ENCODE assay signal across 7 cellular contexts in genomic region chr16:10366619-10367018, GRCh38. TPM values are rescaled to one million over a fixed set of nuclear protein-coding genes. Genes with fewer than 3 reads are reported as not detected.
DNase-seq lines count a peak whose midpoint lies in the region; ATAC-seq, FAIRE-seq and TF ChIP-seq lines count a peak whose summit lies in the region.
"Not testable (repeated sequence)": the region's sequence is repeated elsewhere in the genome, so short reads cannot be mapped to it uniquely, and the experiment has no call there.
"Had no signal": no experiment of that assay in that cellular context is flagged by ENCODE, and none has a peak within 500 bp of the region (broad histone marks: within the 10 kb centered on the region; RNA-seq: fewer than 3 reads in every experiment).

No MANE protein-coding gene starts in this region.

- not testable (repeated sequence) for H3F3A ChIP-seq in GM23338 (replicated peaks; ENCODE audit: low read depth)

- not testable (repeated sequence) for H3K4me3 ChIP-seq in GM23338; HEK293 (ENCODE audit: low read depth, low read length); K562; HepG2 (replicated peaks in 1 of 3; ENCODE audit: insufficient read depth in 1 of 3, low read depth in 2 of 3, low read length in 3 of 3); right lobe of liver

- not testable (repeated sequence) for TF ChIP-seq CTCF in GM23338 (conservative IDR thresholded peaks at IDR 0.05; ENCODE audit: low read depth in 2 of 2); HEK293 (tag by site-specific recombination; IDR thresholded peaks at IDR 0.05); K562 (IDR thresholded peaks at IDR 0.05 in 2 of 3, conservative IDR thresholded peaks at IDR 0.05 in 1 of 3; ENCODE audit: insufficient read depth in 2 of 3, low read depth in 1 of 3, low read length in 3 of 3); HepG2 (CRISPR knock-in tag; IDR thresholded peaks at IDR 0.05); right lobe of liver (IDR thresholded peaks at IDR 0.05); osteocyte (IDR thresholded peaks at IDR 0.05)

- not testable (repeated sequence) for H3K4me3 Mint-ChIP-seq in GM23338; osteocyte (ENCODE audit: unreplicated experiment)

- not testable (repeated sequence) for DNase-seq in GM23338 (ENCODE audit: low spot score); K562 (ENCODE audit: extremely low read depth in 1 of 4, low spot score in 3 of 4); HepG2 (ENCODE audit: low spot score); right lobe of liver
- DNase-seq in osteocyte (ENCODE audit: extremely low spot score, unreplicated experiment): peak; percentile 17

- CTCF ChIA-PET in HEK293 (lab: Yijun Ruan, JAX); K562 (lab: Yijun Ruan, JAX; ENCODE audit: low intra/inter-chr PET ratio); HepG2 (lab: Yijun Ruan, JAX; ENCODE audit: low intra/inter-chr PET ratio, low total read pairs): not testable (repeated sequence)

- not testable (repeated sequence) for H3K9me2 ChIP-seq in GM23338 (ENCODE audit: insufficient read depth)

- not testable (repeated sequence) for H3K27me3 Mint-ChIP-seq in GM23338 (ENCODE audit: insufficient read depth, low read depth, poor library complexity); osteocyte (ENCODE audit: unreplicated experiment)

- H3K36me3 Mint-ChIP-seq in GM23338 (ENCODE audit: low read depth); osteocyte (ENCODE audit: unreplicated experiment): not testable (repeated sequence)

- H4K20me1 ChIP-seq in GM23338 (replicated peaks; ENCODE audit: insufficient read depth); K562 (replicated peaks; ENCODE audit: control insufficient read depth, insufficient read depth, low read length); HepG2 (ENCODE audit: insufficient read depth, low read length): not testable (repeated sequence)

- H3K4me1 Mint-ChIP-seq in GM23338; osteocyte (ENCODE audit: unreplicated experiment): not testable (repeated sequence)

- not testable (repeated sequence) for H3K9ac ChIP-seq in K562 (ENCODE audit: insufficient read depth in 1 of 2, low read depth in 2 of 2, low read length in 2 of 2); HepG2 (ENCODE audit: insufficient read depth, low read depth, low read length)

- not testable (repeated sequence) for FAIRE-seq in K562 (lab: Jason Lieb, UNC); HepG2 (lab: Jason Lieb, UNC)

- not testable (repeated sequence) for BruUV-seq in K562 (replicated peaks; lab: Mats Ljungman, UMichigan); HepG2 (replicated peaks; lab: Mats Ljungman, UMichigan)

- not testable (repeated sequence) for TF ChIP-seq EP300 in K562 (IDR thresholded peaks at IDR 0.05; ENCODE audit: low read length); HepG2 (IDR thresholded peaks at IDR 0.05; ENCODE audit: low read depth in 2 of 2, low read length in 2 of 2); HepG2 (CRISPR knock-in tag; IDR thresholded peaks at IDR 0.05; ENCODE audit: borderline replicate concordance)

- not testable (repeated sequence) for H3K36me3 ChIP-seq in GM23338 (ENCODE audit: insufficient read depth); HEK293 (ENCODE audit: control insufficient read depth in 2 of 2, insufficient read depth in 1 of 2, low read length in 2 of 2); K562 (ENCODE audit: control insufficient read depth, insufficient read depth, low read length); HepG2 (replicated peaks in 1 of 2; ENCODE audit: control insufficient read depth in 1 of 2, insufficient read depth in 2 of 2, low read length in 2 of 2); right lobe of liver

- H3K27ac ChIP-seq in GM23338 (ENCODE audit: low read depth); HEK293 (ENCODE audit: extremely low read depth, low read depth, low read length); K562 (ENCODE audit: extremely low read depth, low read depth, low read length): not testable (repeated sequence)
- H3K27ac ChIP-seq in HepG2 (ENCODE audit: extremely low read length, insufficient read depth, low read length) (peak overlapping the region; percentile 64), right lobe of liver (peak overlapping the region in 2 of 3 donors; percentile 25 to 71)

- in situ Hi-C loops in K562 (cut with MboI); HepG2 (cut with HindIII; ENCODE audit: extremely low pct_ligation_motif_present, low pct_unique_long_range_greater_than_20kb): not testable (repeated sequence)

- not testable (repeated sequence) for TF ChIP-seq POLR2A in K562 (conservative IDR thresholded peaks at IDR 0.05); HepG2 (IDR thresholded peaks at IDR 0.05; ENCODE audit: insufficient read depth in 1 of 2, low read depth in 2 of 2, low read length in 2 of 2); right lobe of liver (IDR thresholded peaks at IDR 0.05)

- intact Hi-C loops in K562 (cut with micrococcal nuclease); right lobe of liver (cut with DNase I): not testable (repeated sequence)
- intact Hi-C loops in HepG2 (cut with micrococcal nuclease; ENCODE audit: unreplicated experiment): loop anchor here (5.0 kb wide), 1 partner anchor 141 kb away; no protein-coding TSS in a partner anchor

- not testable (repeated sequence) for H3K27me3 ChIP-seq in GM23338 (ENCODE audit: insufficient read depth); K562 (ENCODE audit: control insufficient read depth in 2 of 2, insufficient read depth in 2 of 2, low read length in 2 of 2); HepG2 (ENCODE audit: control insufficient read depth in 1 of 2, insufficient read depth in 2 of 2, low read length in 2 of 2); right lobe of liver

- TF ChIP-seq RAD21 in K562 (CRISPR knock-in tag; conservative IDR thresholded peaks at IDR 0.05 in 1 of 2, IDR thresholded peaks at IDR 0.05 in 1 of 2); HepG2 (CRISPR knock-in tag; IDR thresholded peaks at IDR 0.05): not testable (repeated sequence)

- 78% methylated on average over 4 of the region's 8 CpGs for WGBS in K562 (ENCODE audit: insufficient coverage, low coverage, missing lambda C conversion rate)
- WGBS in HepG2 (ENCODE audit: low lambda C conversion rate): 96% methylated on average over 8 of the region's 8 CpGs
- WGBS in right lobe of liver (ENCODE audit: insufficient coverage, low coverage, low lambda C conversion rate, missing lambda C conversion rate): 65% methylated on average over 6 of the region's 8 CpGs

- not testable (repeated sequence) for ATAC-seq in GM23338, K562, HepG2
- ATAC-seq in right lobe of liver: peak in 1 of 4 donors; percentile 1

- not testable (repeated sequence) for H3K79me2 ChIP-seq in GM23338 (replicated peaks; ENCODE audit: insufficient read depth); K562 (ENCODE audit: control insufficient read depth, insufficient read depth, low read length); HepG2 (ENCODE audit: insufficient read depth, low read length)

- H2AFZ ChIP-seq in GM23338: peak overlapping the region; percentile 59; the same call in 1 of the 2 replicates
- H2AFZ ChIP-seq in K562 (ENCODE audit: low read depth, low read length); HepG2 (ENCODE audit: low read length): not testable (repeated sequence)

- H3K4me2 ChIP-seq in GM23338; K562 (ENCODE audit: insufficient read depth, low read length); HepG2 (ENCODE audit: low read depth, low read length): not testable (repeated sequence)

- H3K9me3 ChIP-seq in HEK293 (ENCODE audit: control insufficient read depth, insufficient read depth, low read depth, low read length); K562 (replicated peaks; ENCODE audit: control insufficient read depth, insufficient read depth, low read depth, low read length); right lobe of liver: not testable (repeated sequence)
- peaks cover 17% of the 10 kb centered on the region for H3K9me3 ChIP-seq in HepG2 (ENCODE audit: low read length)

- not testable (repeated sequence) for H3K9me3 Mint-ChIP-seq in GM23338; osteocyte (ENCODE audit: unreplicated experiment)

- H3K4me1 ChIP-seq in GM23338 (ENCODE audit: insufficient read depth); HEK293 (ENCODE audit: control insufficient read depth, insufficient read depth, low read length): not testable (repeated sequence)
- H3K4me1 ChIP-seq in K562 (replicated peaks in 1 of 2; ENCODE audit: control insufficient read depth in 2 of 2, insufficient read depth in 2 of 2, low read length in 2 of 2) (peaks cover 11 to 21% of the 10 kb centered on the region in 2 experiments), HepG2 (ENCODE audit: insufficient read depth, low read length) (peaks cover 67% of the 10 kb centered on the region), right lobe of liver (peaks cover 0 to 40% (median 9%) of the 10 kb centered on the region in 4 donors)

- H3K27ac Mint-ChIP-seq in GM23338; osteocyte (ENCODE audit: unreplicated experiment): not testable (repeated sequence)

- H3K9me1 ChIP-seq in K562 (ENCODE audit: control insufficient read depth, insufficient read depth, low read length): not testable (repeated sequence)

- POLR2A ChIA-PET in HEK293 (lab: Yijun Ruan, JAX); K562 (lab: Yijun Ruan, JAX): not testable (repeated sequence)
- POLR2A ChIA-PET in HepG2 (lab: Yijun Ruan, JAX): interaction anchor here (1.3 to 4.8 kb wide), 2 partner anchors 20 to 86 kb away, joined by 5 to 37 read pairs; partner anchors contain the start of gene ATF7IP2

RNA-seq across cellular contexts. Expression of gene ATF7IP2, which starts 19.2 kb away (rescaled TPM):
- 27.9 and 30.4 TPM in 2 replicates for total RNA-seq in GM23338 (2014; rRNA removed; shearing (Covaris generic))
- polyA plus RNA-seq in GM23338 (2016; fragmentation: Nextera tagmentation; extraction: Ambion mirVana) (47.4 and 55.7 TPM in 2 replicates), K562 (2011; rRNA removed) (152 and 185 TPM in 2 replicates), K562 (2014; fragmentation: Illumina TruSeq; extraction: Trizol) (214 and 273 TPM in 2 replicates), K562 (2014; fragmentation: Nextera tagmentation; extraction: Ambion mirVana) (100 to 1,000 TPM; 352 to 511 TPM), K562 (2014; rRNA removed) (449 and 515 TPM in 2 replicates), HepG2 (2011; rRNA removed) (128 and 217 TPM in 2 replicates)
- total RNA-seq in K562 (2011; cell fraction: chromatin; rRNA removed; ENCODE audit: low replicate concordance): 246 and 608 TPM in 2 replicates
- 106 and 143 TPM in 2 replicates for total RNA-seq in K562 (2011; cell fraction: nucleolus; rRNA removed)
- total RNA-seq in K562 (2011; cell fraction: nucleoplasm; rRNA removed): 321 and 392 TPM in 2 replicates
- total RNA-seq in K562 (2014; rRNA removed) (107 and 134 TPM in 2 replicates), K562 (2014; rRNA removed; fragmentation: Illumina TruSeq; extraction: Trizol) (196 and 231 TPM in 2 replicates), K562 (2015; rRNA removed; fragmentation: Illumina TruSeq; extraction: Trizol) (156 and 162 TPM in 2 replicates), K562 (2021) (131 and 138 TPM in 2 replicates), HepG2 (2016; rRNA removed; fragmentation: Illumina TruSeq; extraction: Trizol) (98.1 and 117 TPM in 2 replicates), right lobe of liver (10 to 100 TPM; 13.0 to 42.8 (median 24.0) TPM), osteocyte (7.2 and 11.6 TPM in 2 replicates)
- 52.5 and 114 TPM in 2 replicates for polyA plus RNA-seq in K562 (2011; cell fraction: cytosol; rRNA removed)
- 181 and 232 TPM in 2 replicates for polyA plus RNA-seq in K562 (2011; cell fraction: nucleus; rRNA removed)
- polyA plus RNA-seq in K562 (2012): 165 and 294 TPM in 2 replicates
- 177 and 221 TPM in 2 replicates for polyA minus RNA-seq in K562 (2011; rRNA and poly(A)+ RNA removed)
- 16.4 and 17.5 TPM in 2 replicates for polyA minus RNA-seq in K562 (2011; cell fraction: cytosol; rRNA and poly(A)+ RNA removed)
- polyA minus RNA-seq in K562 (2011; cell fraction: nucleus; rRNA and poly(A)+ RNA removed): 56.8 and 112 TPM in 2 replicates
- 101 and 109 TPM in 2 replicates for total RNA-seq in HepG2 (2016; cell fraction: cytosol; rRNA removed; fragmentation: Illumina TruSeq; extraction: Trizol; ENCODE audit: low read depth)
- 106 and 115 TPM in 2 replicates for total RNA-seq in HepG2 (2016; cell fraction: insoluble cytoplasmic fraction; rRNA removed; fragmentation: Illumina TruSeq; extraction: Trizol)
- 107 and 129 TPM in 2 replicates for total RNA-seq in HepG2 (2016; cell fraction: membrane; rRNA removed; fragmentation: Illumina TruSeq; extraction: Trizol)
- 161 and 171 TPM in 2 replicates for total RNA-seq in HepG2 (2016; cell fraction: nucleus; rRNA removed; fragmentation: Illumina TruSeq; extraction: Trizol)
- polyA plus RNA-seq in HepG2 (2011; cell fraction: cytosol; rRNA removed): 62.4 and 72.6 TPM in 2 replicates
- polyA plus RNA-seq in HepG2 (2011; cell fraction: nucleus; rRNA removed): 208 and 219 TPM in 2 replicates
- 35.1 and 53.6 TPM in 2 replicates for polyA plus RNA-seq in HepG2 (2012)
- 30.6 and 34.0 TPM in 2 replicates for polyA plus RNA-seq in HepG2 (2016; cell fraction: cytosol; fragmentation: Illumina TruSeq; extraction: Trizol; ENCODE audit: low read depth)
- 100 and 111 TPM in 2 replicates for polyA plus RNA-seq in HepG2 (2016; cell fraction: insoluble cytoplasmic fraction; fragmentation: Illumina TruSeq; extraction: Trizol; ENCODE audit: low read depth)
- polyA plus RNA-seq in HepG2 (2016; cell fraction: membrane; fragmentation: Illumina TruSeq; extraction: Trizol; ENCODE audit: low read depth): 46.8 and 54.0 TPM in 2 replicates
- 251 and 257 TPM in 2 replicates for polyA plus RNA-seq in HepG2 (2016; cell fraction: nucleus; fragmentation: Illumina TruSeq; extraction: Trizol; ENCODE audit: insufficient read depth, low read depth)
- polyA minus RNA-seq in HepG2 (2011; rRNA and poly(A)+ RNA removed; ENCODE audit: low replicate concordance): 0.33 and 64.9 TPM in 2 replicates
- polyA minus RNA-seq in HepG2 (2011; cell fraction: cytosol; rRNA and poly(A)+ RNA removed): 15.6 and 16.1 TPM in 2 replicates
- 264 and 280 TPM in 2 replicates for polyA minus RNA-seq in HepG2 (2011; cell fraction: nucleus; rRNA and poly(A)+ RNA removed)
- total RNA-seq: A172 had no signal
